Comparison of ENCODE assay signal across 13 cellular contexts in genomic region chr15:96416218-96416933, GRCh38.
DNase-seq lines count a peak whose midpoint lies in the region; ATAC-seq and TF ChIP-seq lines count a peak whose summit lies in the region.
"Had no signal": no experiment of that assay in that cellular context is flagged by ENCODE, and none has a peak within 500 bp of the region (broad histone marks: within the 10 kb centered on the region; RNA-seq: fewer than 3 reads in every experiment).

No MANE protein-coding gene starts in this region.

- no peaks in the 10 kb centered on the region for H3F3A ChIP-seq in neural cell (ENCODE audit: insufficient read depth, low read length, poor library complexity, severe bottlenecking)

- no peaks in the 10 kb centered on the region for H3K79me2 ChIP-seq in neural cell (replicated peaks; ENCODE audit: insufficient read depth, low read length)

- H3K9me3 ChIP-seq in esophagus muscularis mucosa (no peaks in the 10 kb centered on the region), neural cell (ENCODE audit: low read length) (no peaks in the 10 kb centered on the region), tibial artery (no peaks in the 10 kb centered on the region)
- H3K9me3 ChIP-seq: transverse colon had no signal

- DNase-seq in NCI-H2107 treated with DMSO at 0.1 percent for 48 hours (lab: John Stamatoyannopoulos, UW; ENCODE audit: unreplicated experiment) (peak; percentile 1), NCI-H2107 (lab: John Stamatoyannopoulos, UW) (no peak), esophagus muscularis mucosa (ENCODE audit: extremely low spot score) (no peak), tibial artery (no peak), midbrain (lab: John Stamatoyannopoulos, UW) (no peak), NCI-H2029 (lab: John Stamatoyannopoulos, UW) (no peak)
- DNase-seq: activated T-cell treated with anti-CD3 and anti-CD28 coated beads, Interleukin-2, amount 50 U/mL, for 24 hours; naive B cell; NCI-H446; transverse colon had no signal

- TF ChIP-seq CTCF in esophagus muscularis mucosa (IDR thresholded peaks at IDR 0.05) (no peak), neural cell (IDR thresholded peaks at IDR 0.05; ENCODE audit: poor library complexity, severe bottlenecking) (no peak), tibial artery (IDR thresholded peaks at IDR 0.05) (no peak)

- no peak overlapping the region for H3K4me2 ChIP-seq in neural cell (ENCODE audit: low read length)

- H2AFZ ChIP-seq in neural cell (ENCODE audit: low read depth, low read length), result no peak overlapping the region

- no peak for TF ChIP-seq RAD21 in neural cell (conservative IDR thresholded peaks at IDR 0.05)

- H3K27ac ChIP-seq in esophagus muscularis mucosa (replicated peaks in 1 of 4) (no peak overlapping the region), neural cell (ENCODE audit: low read length) (no peak overlapping the region), tibial artery (no peak overlapping the region)
- H3K27ac ChIP-seq: 22Rv1, transverse colon had no signal

- 7% methylated on average over 17 of the region's 58 CpGs for WGBS in esophagus muscularis mucosa

- no peak for ATAC-seq in HG03280 (IDR thresholded peaks at IDR 0.05; ENCODE audit: unreplicated experiment)

- intact Hi-C loops in esophagus muscularis mucosa (cut with DNase I), result no loop called here
- intact Hi-C loops in tibial artery (cut with DNase I; ENCODE audit: low total_unique reads), result no loop called here

- no peaks in the 10 kb centered on the region for H4K20me1 ChIP-seq in neural cell (ENCODE audit: insufficient read depth)

- no peaks in the 10 kb centered on the region for H3K9me2 ChIP-seq in neural cell (ENCODE audit: insufficient read depth, low read length)

- H3K27me3 ChIP-seq in esophagus muscularis mucosa (peaks cover 6 to 97% (median 44%) of the 10 kb centered on the region in 4 donors), neural cell (ENCODE audit: insufficient read depth, low read depth, low read length) (peaks cover 100% of the 10 kb centered on the region), tibial artery (peaks cover 5 to 85% of the 10 kb centered on the region in 2 donors)

- H3K36me3 ChIP-seq in esophagus muscularis mucosa (no peaks in the 10 kb centered on the region), neural cell (ENCODE audit: insufficient read depth, low read length) (no peaks in the 10 kb centered on the region), tibial artery (no peaks in the 10 kb centered on the region)
- H3K36me3 ChIP-seq: transverse colon had no signal

- TF ChIP-seq EP300 in esophagus muscularis mucosa (IDR thresholded peaks at IDR 0.05), result no peak
- no peak for TF ChIP-seq EP300 in neural cell (conservative IDR thresholded peaks at IDR 0.05; ENCODE audit: poor library complexity, severe bottlenecking)

- H3K4me1 ChIP-seq in esophagus muscularis mucosa, result peaks cover 14 to 20% (median 18%) of the 10 kb centered on the region in 4 donors
- H3K4me1 ChIP-seq in tibial artery, result peaks cover 0 to 17% (median 15%) of the 10 kb centered on the region in 4 donors

- no peak for TF ChIP-seq POLR2A in esophagus muscularis mucosa (IDR thresholded peaks at IDR 0.05; ENCODE audit: low read depth)

- H3K4me3 ChIP-seq in esophagus muscularis mucosa (peak overlapping the region; percentile 40 to 58 (median 42)), neural cell (ENCODE audit: low read length) (peak overlapping the region; percentile 34), tibial artery (peak overlapping the region; percentile 32 to 50)

- H3K9ac ChIP-seq in neural cell (ENCODE audit: low read length), result no peak overlapping the region

TF ChIP-seq in neural cell, 6 proteins besides CTCF, POLR2A, EP300 and RAD21:
- TF ChIP-seq MXI1 (conservative IDR thresholded peaks at IDR 0.05; ENCODE audit: poor library complexity, severe bottlenecking) (no peak), EZH2 (IDR thresholded peaks at IDR 0.05; ENCODE audit: borderline replicate concordance, insufficient read depth, low read length, poor library complexity, severe bottlenecking) (peak; percentile 93), REST (IDR thresholded peaks at IDR 0.05; ENCODE audit: borderline replicate concordance) (no peak), SMC3 (conservative IDR thresholded peaks at IDR 0.05; ENCODE audit: poor library complexity) (no peak), TAF1 (IDR thresholded peaks at IDR 0.05; ENCODE audit: low read depth) (no peak), POLR2AphosphoS5 (IDR thresholded peaks at IDR 0.05) (no peak)
TF ChIP-seq in neural cell: peak in this region for 1.
